ENCODE assay signal across 2 cellular contexts in the genomic region with DNA sequence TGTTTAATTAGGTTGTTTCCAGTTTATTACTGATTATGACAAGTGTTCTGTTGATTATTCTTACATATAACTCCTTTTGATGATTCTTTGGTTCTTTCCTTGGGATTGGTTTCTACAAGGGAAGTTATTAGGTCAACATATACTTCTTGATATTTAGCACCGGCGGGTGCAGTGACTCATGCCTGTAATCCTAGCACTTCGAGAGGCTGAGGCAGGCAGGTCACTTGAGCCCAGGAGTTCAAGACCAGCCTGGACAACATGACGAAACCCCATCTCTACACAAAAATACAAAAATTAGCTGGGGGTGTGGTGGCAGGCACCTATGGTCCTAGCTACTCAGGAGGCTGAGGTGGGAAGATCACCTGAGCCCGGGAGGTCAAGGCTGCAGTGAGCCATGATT.
TF ChIP-seq lines count a peak whose summit lies in the region.

No MANE protein-coding gene starts in this region.

TF ChIP-seq in HCT116, 20 proteins besides CTCF, POLR2A, EP300 and RAD21 (continued from another document):
- TF ChIP-seq YY1 (IDR thresholded peaks at IDR 0.05; ENCODE audit: extremely low read depth, insufficient replicate concordance, low read depth, low read length) (no peak), SRF (IDR thresholded peaks at IDR 0.05; ENCODE audit: low read depth) (no peak), CEBPB (IDR thresholded peaks at IDR 0.05; ENCODE audit: low read depth) (peak; percentile 46; the same call in 1 of the 2 replicates), SIN3A (IDR thresholded peaks at IDR 0.05; ENCODE audit: low read depth) (no peak), CBX3 (IDR thresholded peaks at IDR 0.05; ENCODE audit: low read depth) (0 out of 2 replicates have a peak, but pooled peaks have one; percentile 56), ZBTB33 (IDR thresholded peaks at IDR 0.05; ENCODE audit: extremely low read depth, insufficient replicate concordance, low read length) (no peak), ELF1 (IDR thresholded peaks at IDR 0.05; ENCODE audit: borderline replicate concordance, low read depth) (no peak), ZNF274 (IDR thresholded peaks at IDR 0.05; ENCODE audit: low read depth, low read length) (no peak), JUND (IDR thresholded peaks at IDR 0.05) (peak; percentile 47), POLR2AphosphoS5 (IDR thresholded peaks at IDR 0.05; ENCODE audit: low read depth, low read length) (no peak), EZH2 (IDR thresholded peaks at IDR 0.05) (no peak), EZH2phosphoT487 (IDR thresholded peaks at IDR 0.05; ENCODE audit: borderline replicate concordance) (no peak), EGR1 (IDR thresholded peaks at IDR 0.05; ENCODE audit: low read depth) (no peak), MAX (IDR thresholded peaks at IDR 0.05) (0 out of 2 replicates have a peak, but pooled peaks have one; percentile 11), FOSL1 (IDR thresholded peaks at IDR 0.05; ENCODE audit: low read depth) (peak; percentile 64; the same call in 1 of the 2 replicates), SP1 (IDR thresholded peaks at IDR 0.05; ENCODE audit: low read depth) (no peak), ZFX (IDR thresholded peaks at IDR 0.05) (no peak)
- TF ChIP-seq, protein P1, sequence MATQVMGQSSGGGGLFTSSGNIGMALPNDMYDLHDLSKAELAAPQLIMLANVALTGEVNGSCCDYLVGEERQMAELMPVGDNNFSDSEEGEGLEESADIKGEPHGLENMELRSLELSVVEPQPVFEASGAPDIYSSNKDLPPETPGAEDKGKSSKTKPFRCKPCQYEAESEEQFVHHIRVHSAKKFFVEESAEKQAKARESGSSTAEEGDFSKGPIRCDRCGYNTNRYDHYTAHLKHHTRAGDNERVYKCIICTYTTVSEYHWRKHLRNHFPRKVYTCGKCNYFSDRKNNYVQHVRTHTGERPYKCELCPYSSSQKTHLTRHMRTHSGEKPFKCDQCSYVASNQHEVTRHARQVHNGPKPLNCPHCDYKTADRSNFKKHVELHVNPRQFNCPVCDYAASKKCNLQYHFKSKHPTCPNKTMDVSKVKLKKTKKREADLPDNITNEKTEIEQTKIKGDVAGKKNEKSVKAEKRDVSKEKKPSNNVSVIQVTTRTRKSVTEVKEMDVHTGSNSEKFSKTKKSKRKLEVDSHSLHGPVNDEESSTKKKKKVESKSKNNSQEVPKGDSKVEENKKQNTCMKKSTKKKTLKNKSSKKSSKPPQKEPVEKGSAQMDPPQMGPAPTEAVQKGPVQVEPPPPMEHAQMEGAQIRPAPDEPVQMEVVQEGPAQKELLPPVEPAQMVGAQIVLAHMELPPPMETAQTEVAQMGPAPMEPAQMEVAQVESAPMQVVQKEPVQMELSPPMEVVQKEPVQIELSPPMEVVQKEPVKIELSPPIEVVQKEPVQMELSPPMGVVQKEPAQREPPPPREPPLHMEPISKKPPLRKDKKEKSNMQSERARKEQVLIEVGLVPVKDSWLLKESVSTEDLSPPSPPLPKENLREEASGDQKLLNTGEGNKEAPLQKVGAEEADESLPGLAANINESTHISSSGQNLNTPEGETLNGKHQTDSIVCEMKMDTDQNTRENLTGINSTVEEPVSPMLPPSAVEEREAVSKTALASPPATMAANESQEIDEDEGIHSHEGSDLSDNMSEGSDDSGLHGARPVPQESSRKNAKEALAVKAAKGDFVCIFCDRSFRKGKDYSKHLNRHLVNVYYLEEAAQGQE (IDR thresholded peaks at IDR 0.05; ENCODE audit: low read depth): no peak
- TF ChIP-seq, protein P2, sequence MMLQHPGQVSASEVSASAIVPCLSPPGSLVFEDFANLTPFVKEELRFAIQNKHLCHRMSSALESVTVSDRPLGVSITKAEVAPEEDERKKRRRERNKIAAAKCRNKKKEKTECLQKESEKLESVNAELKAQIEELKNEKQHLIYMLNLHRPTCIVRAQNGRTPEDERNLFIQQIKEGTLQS (IDR thresholded peaks at IDR 0.05): no peak

TF ChIP-seq in K562, 482 proteins besides CTCF, POLR2A, EP300 and RAD21:
- TF ChIP-seq FOSL1 (tag; conservative IDR thresholded peaks at IDR 0.05) (peak; percentile 32; the same call in 1 of the 2 replicates), JUND (IDR thresholded peaks at IDR 0.05; ENCODE audit: borderline replicate concordance, low read depth, low read length) (peak; percentile 44; the same call in 1 of the 2 replicates), JUND (tag; IDR thresholded peaks at IDR 0.05; ENCODE audit: borderline replicate concordance, low read depth, low read length) (peak; percentile 17; the same call in 1 of the 3 replicates), L3MBTL2 (IDR thresholded peaks at IDR 0.05) (no peak), CEBPG (CRISPR knock-in tag; IDR thresholded peaks at IDR 0.05) (no peak), CEBPG (tag; conservative IDR thresholded peaks at IDR 0.05 in 1 of 2, IDR thresholded peaks at IDR 0.05 in 1 of 2) (peak in 1 of 2 experiments; percentile 29; a peak in 2 of 4 replicates), ZNF124 (CRISPR knock-in tag; IDR thresholded peaks at IDR 0.05) (no peak)
- TF ChIP-seq, protein P2 (IDR thresholded peaks at IDR 0.05): peak; percentile 53
- TF ChIP-seq, protein P2 (CRISPR knock-in tag; conservative IDR thresholded peaks at IDR 0.05): no peak
TF ChIP-seq in K562: peak in this region for 4.
